In genomic region chr20:52999040-52999439, GRCh38 we compare ENCODE assay signal across 18 cellular contexts. TPM values are rescaled to one million over a fixed set of nuclear protein-coding genes. Genes with fewer than 3 reads are reported as not detected.
DNase-seq lines count a peak whose midpoint lies in the region; ATAC-seq lines count a peak whose summit lies in the region.
"Had no signal": no experiment of that assay in that cellular context is flagged by ENCODE, and none has a peak within 500 bp of the region (broad histone marks: within the 10 kb centered on the region; RNA-seq: fewer than 3 reads in every experiment).

No MANE protein-coding gene starts in this region.

- DNase-seq in activated CD4-positive, alpha-beta T cell treated with anti-CD3 and anti-CD28 coated beads for 36 hours, result no peak
- no peak for DNase-seq in activated CD4-positive, alpha-beta T cell treated with anti-CD3 and anti-CD28 coated beads, Interleukin-2, amount 50 U/mL, for 48 hours
- no peak for DNase-seq in activated naive CD8-positive, alpha-beta T cell treated with anti-CD3 and anti-CD28 coated beads, Interleukin-2, amount 10 ng/mL, durations not matched to agents 7 days and 5 days
- no peak for DNase-seq in activated naive CD8-positive, alpha-beta T cell treated with anti-CD3 and anti-CD28 coated beads for 36 hours
- DNase-seq in amniotic stem cell (lab: John Stamatoyannopoulos, UW) (no peak), SK-N-DZ (ENCODE audit: low spot score) (no peak)
- DNase-seq: BE2C; Calu3; CD8-positive, alpha-beta T cell; GF-D8; H9; KBM-7; NCI-H1105 treated with DMSO at 0.1 percent for 48 hours; NCI-H1694; NCI-H510A; NCI-H774 had no signal

- H3K4me1 Mint-ChIP-seq in activated CD4-positive, alpha-beta T cell treated with anti-CD3 and anti-CD28 coated beads for 36 hours, result peaks cover 83% of the 10 kb centered on the region
- peaks cover 9% of the 10 kb centered on the region for H3K4me1 Mint-ChIP-seq in activated naive CD8-positive, alpha-beta T cell treated with anti-CD3 and anti-CD28 coated beads, Interleukin-2, amount 10 ng/mL, durations not matched to agents 7 days and 5 days
- H3K4me1 Mint-ChIP-seq in activated naive CD8-positive, alpha-beta T cell treated with anti-CD3 and anti-CD28 coated beads for 36 hours, result peaks cover 28% of the 10 kb centered on the region
- H3K4me1 Mint-ChIP-seq in activated T-helper 17 cell treated with anti-CD3 and anti-CD28 coated beads, Interleukin-2, amount 50 U/mL, for 72 hours, result peaks cover 27% of the 10 kb centered on the region

- POLR2A ChIA-PET in activated CD4-positive, alpha-beta T cell treated with anti-CD3 and anti-CD28 coated beads for 36 hours (lab: Charles Lee), result no interaction called here
- POLR2A ChIA-PET in activated naive CD8-positive, alpha-beta T cell treated with anti-CD3 and anti-CD28 coated beads, Interleukin-2, amount 10 ng/mL, durations not matched to agents 7 days and 5 days (lab: Charles Lee), result no interaction called here

- no peaks in the 10 kb centered on the region for H3K9me3 Mint-ChIP-seq in activated CD4-positive, alpha-beta T cell treated with anti-CD3 and anti-CD28 coated beads for 36 hours (ENCODE audit: low read depth)
- peaks cover 2% of the 10 kb centered on the region for H3K9me3 Mint-ChIP-seq in activated naive CD8-positive, alpha-beta T cell treated with anti-CD3 and anti-CD28 coated beads, Interleukin-2, amount 10 ng/mL, durations not matched to agents 7 days and 5 days
- no peaks in the 10 kb centered on the region for H3K9me3 Mint-ChIP-seq in activated naive CD8-positive, alpha-beta T cell treated with anti-CD3 and anti-CD28 coated beads for 36 hours
- no peaks in the 10 kb centered on the region for H3K9me3 Mint-ChIP-seq in activated T-helper 17 cell treated with anti-CD3 and anti-CD28 coated beads, Interleukin-2, amount 50 U/mL, for 72 hours
- H3K9me3 Mint-ChIP-seq: CD8-positive, alpha-beta T cell; H9 had no signal

- CTCF ChIA-PET in activated CD4-positive, alpha-beta T cell treated with anti-CD3 and anti-CD28 coated beads for 36 hours (lab: Charles Lee), result interaction anchor here (1.1 to 1.6 kb wide), 4 partner anchors 7 to 75 kb away, joined by 3 to 7 read pairs (median 4); no protein-coding TSS in a partner anchor

- H3K36me3 Mint-ChIP-seq in activated CD4-positive, alpha-beta T cell treated with anti-CD3 and anti-CD28 coated beads for 36 hours (ENCODE audit: low read depth), result peaks cover 28% of the 10 kb centered on the region
- peaks cover 3% of the 10 kb centered on the region for H3K36me3 Mint-ChIP-seq in activated naive CD8-positive, alpha-beta T cell treated with anti-CD3 and anti-CD28 coated beads, Interleukin-2, amount 10 ng/mL, durations not matched to agents 7 days and 5 days
- H3K36me3 Mint-ChIP-seq in activated naive CD8-positive, alpha-beta T cell treated with anti-CD3 and anti-CD28 coated beads for 36 hours, result peaks cover 3% of the 10 kb centered on the region
- H3K36me3 Mint-ChIP-seq in activated T-helper 17 cell treated with anti-CD3 and anti-CD28 coated beads, Interleukin-2, amount 50 U/mL, for 72 hours (ENCODE audit: low read depth), result peaks cover 57% of the 10 kb centered on the region
- H3K36me3 Mint-ChIP-seq: CD8-positive, alpha-beta T cell had no signal

- no peaks in the 10 kb centered on the region for H3K27me3 Mint-ChIP-seq in activated CD4-positive, alpha-beta T cell treated with anti-CD3 and anti-CD28 coated beads for 36 hours
- H3K27me3 Mint-ChIP-seq in activated naive CD8-positive, alpha-beta T cell treated with anti-CD3 and anti-CD28 coated beads, Interleukin-2, amount 10 ng/mL, durations not matched to agents 7 days and 5 days, result no peaks in the 10 kb centered on the region
- no peaks in the 10 kb centered on the region for H3K27me3 Mint-ChIP-seq in activated naive CD8-positive, alpha-beta T cell treated with anti-CD3 and anti-CD28 coated beads for 36 hours
- peaks cover 3% of the 10 kb centered on the region for H3K27me3 Mint-ChIP-seq in activated T-helper 17 cell treated with anti-CD3 and anti-CD28 coated beads, Interleukin-2, amount 50 U/mL, for 72 hours

- no peak overlapping the region for H3K4me3 Mint-ChIP-seq in activated CD4-positive, alpha-beta T cell treated with anti-CD3 and anti-CD28 coated beads for 36 hours
- no peak overlapping the region for H3K4me3 Mint-ChIP-seq in activated naive CD8-positive, alpha-beta T cell treated with anti-CD3 and anti-CD28 coated beads, Interleukin-2, amount 10 ng/mL, durations not matched to agents 7 days and 5 days
- no peak overlapping the region for H3K4me3 Mint-ChIP-seq in activated naive CD8-positive, alpha-beta T cell treated with anti-CD3 and anti-CD28 coated beads for 36 hours
- H3K4me3 Mint-ChIP-seq in activated T-helper 17 cell treated with anti-CD3 and anti-CD28 coated beads, Interleukin-2, amount 50 U/mL, for 72 hours, result peak overlapping the region; percentile 32
- H3K4me3 Mint-ChIP-seq: CD8-positive, alpha-beta T cell; H9 had no signal

- no peak for ATAC-seq in activated CD4-positive, alpha-beta T cell treated with anti-CD3 and anti-CD28 coated beads for 36 hours
- no peak for ATAC-seq in activated naive CD8-positive, alpha-beta T cell treated with anti-CD3 and anti-CD28 coated beads, Interleukin-2, amount 10 ng/mL, durations not matched to agents 7 days and 5 days (ENCODE audit: low read depth)
- no peak for ATAC-seq in activated T-helper 17 cell treated with anti-CD3 and anti-CD28 coated beads, Interleukin-2, amount 50 U/mL, for 72 hours (replicated peaks)
- ATAC-seq: CD8-positive, alpha-beta T cell had no signal

- intact Hi-C loops in activated CD4-positive, alpha-beta T cell treated with anti-CD3 and anti-CD28 coated beads for 36 hours (cut with DNase I, micrococcal nuclease), result no loop called here

- peak overlapping the region; percentile 79 for H3K27ac Mint-ChIP-seq in activated CD4-positive, alpha-beta T cell treated with anti-CD3 and anti-CD28 coated beads for 36 hours
- peak overlapping the region; percentile 15 for H3K27ac Mint-ChIP-seq in activated naive CD8-positive, alpha-beta T cell treated with anti-CD3 and anti-CD28 coated beads, Interleukin-2, amount 10 ng/mL, durations not matched to agents 7 days and 5 days
- no peak overlapping the region for H3K27ac Mint-ChIP-seq in activated naive CD8-positive, alpha-beta T cell treated with anti-CD3 and anti-CD28 coated beads for 36 hours
- peak overlapping the region; percentile 72 for H3K27ac Mint-ChIP-seq in activated T-helper 17 cell treated with anti-CD3 and anti-CD28 coated beads, Interleukin-2, amount 50 U/mL, for 72 hours
- H3K27ac Mint-ChIP-seq: CD8-positive, alpha-beta T cell; H9 had no signal

RNA-seq across cellular contexts. Expression of gene TSHZ2, which starts 26.9 kb away (rescaled TPM):
- total RNA-seq in activated CD4-positive, alpha-beta T cell treated with anti-CD3 and anti-CD28 coated beads for 36 hours, result 10 to 100 TPM; 25.9 to 43.6 TPM
- under 1 TPM; 0.44 to 0.54 TPM for total RNA-seq in activated naive CD8-positive, alpha-beta T cell treated with anti-CD3 and anti-CD28 coated beads, Interleukin-2, amount 10 ng/mL, durations not matched to agents 7 days and 5 days
- under 1 TPM; 0.54 to 0.74 TPM for total RNA-seq in activated naive CD8-positive, alpha-beta T cell treated with anti-CD3 and anti-CD28 coated beads for 36 hours
- 10 to 100 TPM; 29.8 to 58.2 TPM for total RNA-seq in activated T-helper 17 cell treated with anti-CD3 and anti-CD28 coated beads, Interleukin-2, amount 50 U/mL, for 72 hours
- 1.9 and 3.5 TPM in 2 replicates for polyA plus RNA-seq in SK-N-DZ (2014; cell fraction: cytosol; rRNA removed)
- polyA plus RNA-seq in SK-N-DZ (2014; cell fraction: nucleus; rRNA removed), result 1.4 and 3.7 TPM in 2 replicates
- total RNA-seq: A172, Calu3 had no signal

Comparison
In these comparisons a context has a peak if more than half of its experiments do, and no peak if none do; other contexts are left out.
1. RNA of gene TSHZ2, which starts 26.9 kb away (total RNA-seq): 29.8 to 58.2 TPM in activated T-helper 17 cell treated with anti-CD3 and anti-CD28 coated beads, Interleukin-2, amount 50 U/mL, for 72 hours and 25.9 to 43.6 TPM in activated CD4-positive, alpha-beta T cell treated with anti-CD3 and anti-CD28 coated beads for 36 hours; 0.54 to 0.74 TPM in activated naive CD8-positive, alpha-beta T cell treated with anti-CD3 and anti-CD28 coated beads for 36 hours and 0.44 to 0.54 TPM in activated naive CD8-positive, alpha-beta T cell treated with anti-CD3 and anti-CD28 coated beads, Interleukin-2, amount 10 ng/mL, durations not matched to agents 7 days and 5 days; every median in the first group is over 10 times any median in the second.